26 cellular contexts compared by ENCODE assay signal in the genomic region with DNA sequence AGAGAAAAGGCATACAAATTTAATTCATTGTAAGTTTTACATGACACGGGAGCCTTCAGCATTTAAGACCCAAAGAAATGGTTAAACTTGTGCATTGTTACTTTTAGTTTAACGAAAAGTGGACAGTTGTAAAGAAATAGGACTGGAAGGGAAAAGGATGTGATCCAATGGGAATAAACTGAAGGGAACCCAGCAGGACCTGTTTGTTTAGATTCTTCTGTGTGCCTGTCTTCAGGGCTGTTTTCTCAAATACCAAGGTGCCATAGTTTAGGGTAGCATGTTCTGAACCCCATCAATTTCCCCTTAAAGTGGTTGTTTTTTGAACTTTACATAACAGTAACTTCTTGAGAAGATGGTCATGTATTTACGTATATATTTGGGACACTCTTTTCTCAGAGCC. TPM values are rescaled to one million over a fixed set of nuclear protein-coding genes. Genes with fewer than 3 reads are reported as not detected.
DNase-seq lines count a peak whose midpoint lies in the region; ATAC-seq, FAIRE-seq and TF ChIP-seq lines count a peak whose summit lies in the region.
"Had no signal": no experiment of that assay in that cellular context is flagged by ENCODE, and none has a peak within 500 bp of the region (broad histone marks: within the 10 kb centered on the region; RNA-seq: fewer than 3 reads in every experiment).

No MANE protein-coding gene starts in this region.

- H3K27ac ChIP-seq in A549: peak overlapping the region; percentile 69 to 86; a peak in 5 of 6 replicates
- H3K27ac ChIP-seq in GM23338 (ENCODE audit: low read depth): no peak overlapping the region
- peak overlapping the region; percentile 91 for H3K27ac ChIP-seq in PC-9
- H3K27ac ChIP-seq in foreskin keratinocyte: peak overlapping the region; percentile 97

- H4K20me1 ChIP-seq in GM23338 (replicated peaks; ENCODE audit: insufficient read depth) (no peaks in the 10 kb centered on the region), PC-9 (ENCODE audit: insufficient read depth) (no peaks in the 10 kb centered on the region)

- H2AFZ ChIP-seq in GM23338 (peak overlapping the region; percentile 87; the same call in 1 of the 2 replicates), PC-9 (no peak overlapping the region)

- TF ChIP-seq EP300 in A549 (IDR thresholded peaks at IDR 0.05): no peak

- no peak overlapping the region for H3K4me3 Mint-ChIP-seq in GM23338
- H3K4me3 Mint-ChIP-seq: H9, HFFc6, IgD-negative memory B cell, T-cell had no signal

- POLR2A ChIA-PET in A549 (lab: Yijun Ruan, JAX) (no interaction called here), PC-9 (lab: Charles Lee; ENCODE audit: unreplicated experiment) (no interaction called here)

- no peak for TF ChIP-seq CTCF in A549 (IDR thresholded peaks at IDR 0.05)
- TF ChIP-seq CTCF in GM23338 (conservative IDR thresholded peaks at IDR 0.05; ENCODE audit: low read depth in 2 of 2): no peak
- TF ChIP-seq CTCF in PC-9 (conservative IDR thresholded peaks at IDR 0.05): no peak
- TF ChIP-seq CTCF in foreskin keratinocyte (conservative IDR thresholded peaks at IDR 0.05): no peak

- no peak for TF ChIP-seq POLR2A in A549 (IDR thresholded peaks at IDR 0.05; ENCODE audit: low read length)

- peaks cover 12% of the 10 kb centered on the region for H3K4me1 Mint-ChIP-seq in GM23338
- H3K4me1 Mint-ChIP-seq: IgD-negative memory B cell had no signal

- H3K4me3 ChIP-seq in A549 (no peak overlapping the region), GM23338 (no peak overlapping the region), PC-9 (no peak overlapping the region)

- DNase-seq in A549 (ENCODE audit: low read depth in 1 of 2, low spot score in 1 of 2) (no peak), GM23338 (ENCODE audit: low spot score) (no peak), PC-9 (peak; percentile 6 to 58), foreskin keratinocyte (no peak), kidney tubule cell (ENCODE audit: low spot score) (no peak)
- no peak for DNase-seq in activated CD8-positive, alpha-beta memory T cell treated with anti-CD3 and anti-CD28 coated beads, Interleukin-2, amount 50 U/mL, for 4 hours
- no peak for DNase-seq in activated T-cell treated with anti-CD3 and anti-CD28 coated beads, Interleukin-2, amount 50 U/mL, for 48 hours
- DNase-seq: 8988T, DMS53, GDM1, H9, HFFc6, Karpas-422, NCI-H1092 treated with DMSO at 0.1 percent for 48 hours, NCI-H1436 treated with DMSO at 0.1 percent for 48 hours, NCI-H1930, NCI-H2107, NCI-H524, NCI-H748 treated with DMSO at 0.1 percent for 48 hours, RPMI8226, SHP77, T-cell had no signal

- H3K9me3 ChIP-seq in A549 (no peaks in the 10 kb centered on the region), PC-9 (ENCODE audit: insufficient read depth, low read depth) (no peaks in the 10 kb centered on the region)

- ATAC-seq in A549 (no peak), GM23338 (no peak), foreskin keratinocyte (no peak), HG03442 (IDR thresholded peaks at IDR 0.05; ENCODE audit: unreplicated experiment) (no peak)
- ATAC-seq: T-cell had no signal

- H3K4me2 ChIP-seq in A549 (no peak overlapping the region), GM23338 (no peak overlapping the region), PC-9 (peak overlapping the region; percentile 69)

- H3K27me3 Mint-ChIP-seq in GM23338 (ENCODE audit: insufficient read depth, low read depth, poor library complexity): peaks cover 8% of the 10 kb centered on the region
- H3K27me3 Mint-ChIP-seq: T-cell had no signal

- TF ChIP-seq RAD21 in A549 (conservative IDR thresholded peaks at IDR 0.05 in 1 of 2, IDR thresholded peaks at IDR 0.05 in 1 of 2): no peak

- WGBS in A549 (ENCODE audit: missing lambda C conversion rate): 89% methylated on average over 3 of the region's 3 CpGs

- H3K36me3 ChIP-seq in GM23338 (ENCODE audit: insufficient read depth): no peaks in the 10 kb centered on the region
- H3K36me3 ChIP-seq in PC-9 (ENCODE audit: low read depth): no peaks in the 10 kb centered on the region

- H3K4me1 ChIP-seq in A549 (peaks cover 67% of the 10 kb centered on the region), GM23338 (ENCODE audit: insufficient read depth) (no peaks in the 10 kb centered on the region), PC-9 (replicated peaks; ENCODE audit: insufficient read depth) (peaks cover 68% of the 10 kb centered on the region), foreskin keratinocyte (peaks cover 32% of the 10 kb centered on the region)

- no peaks in the 10 kb centered on the region for H3K27me3 ChIP-seq in GM23338 (ENCODE audit: insufficient read depth)
- no peaks in the 10 kb centered on the region for H3K27me3 ChIP-seq in PC-9 (ENCODE audit: insufficient read depth, low read depth)
- no peaks in the 10 kb centered on the region for H3K27me3 ChIP-seq in foreskin keratinocyte

- no peak for FAIRE-seq in A549 (lab: Jason Lieb, UNC)
- FAIRE-seq: D721Med, GM12891 had no signal

- no peaks in the 10 kb centered on the region for H3K36me3 Mint-ChIP-seq in GM23338 (ENCODE audit: low read depth)
- H3K36me3 Mint-ChIP-seq: IgD-negative memory B cell, T-cell had no signal

- intact Hi-C loops in PC-9 (cut with micrococcal nuclease; ENCODE audit: unreplicated experiment): loop anchor here (5.0 kb wide), 1 partner anchor 73 kb away; no protein-coding TSS in a partner anchor

- H3K79me2 ChIP-seq in GM23338 (replicated peaks; ENCODE audit: insufficient read depth): no peaks in the 10 kb centered on the region
- H3K79me2 ChIP-seq in PC-9 (ENCODE audit: low read depth): no peaks in the 10 kb centered on the region

- H3K9me3 Mint-ChIP-seq in GM23338: no peaks in the 10 kb centered on the region
- H3K9me3 Mint-ChIP-seq: H9, HFFc6, IgD-negative memory B cell, T-cell had no signal

- no peak overlapping the region for H3K27ac Mint-ChIP-seq in GM23338
- H3K27ac Mint-ChIP-seq: H9, HFFc6, IgD-negative memory B cell, T-cell had no signal

- H3F3A ChIP-seq in GM23338 (replicated peaks; ENCODE audit: low read depth) (no peaks in the 10 kb centered on the region), PC-9 (ENCODE audit: insufficient read depth, low read depth) (peaks cover 65% of the 10 kb centered on the region)

- no TSS peak for BruUV-seq in PC-9 (replicated peaks; lab: Mats Ljungman, UMichigan)

- CTCF ChIA-PET in A549 (lab: Yijun Ruan, JAX) (interaction anchor here (0.6 to 2.5 kb wide), 2 partner anchors 17 to 26 kb away, joined by 3 to 15 read pairs; no protein-coding TSS in a partner anchor), PC-9 (lab: Charles Lee) (no interaction called here)

- H3K9me2 ChIP-seq in GM23338 (ENCODE audit: insufficient read depth) (peaks cover 2% of the 10 kb centered on the region; the same call in 1 of the 2 replicates), PC-9 (ENCODE audit: insufficient read depth) (no peaks in the 10 kb centered on the region)

TF ChIP-seq in A549, 52 proteins besides CTCF, POLR2A, EP300 and RAD21 (continues in another document):
- TF ChIP-seq GATA3 (IDR thresholded peaks at IDR 0.05; ENCODE audit: borderline replicate concordance): no peak
- TF ChIP-seq, protein P1, sequence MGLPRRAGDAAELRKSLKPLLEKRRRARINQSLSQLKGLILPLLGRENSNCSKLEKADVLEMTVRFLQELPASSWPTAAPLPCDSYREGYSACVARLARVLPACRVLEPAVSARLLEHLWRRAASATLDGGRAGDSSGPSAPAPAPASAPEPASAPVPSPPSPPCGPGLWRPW (IDR thresholded peaks at IDR 0.05): no peak
- TF ChIP-seq POLR2AphosphoS2 (conservative IDR thresholded peaks at IDR 0.05; ENCODE audit: low read length): no peak
- TF ChIP-seq, protein P2, sequence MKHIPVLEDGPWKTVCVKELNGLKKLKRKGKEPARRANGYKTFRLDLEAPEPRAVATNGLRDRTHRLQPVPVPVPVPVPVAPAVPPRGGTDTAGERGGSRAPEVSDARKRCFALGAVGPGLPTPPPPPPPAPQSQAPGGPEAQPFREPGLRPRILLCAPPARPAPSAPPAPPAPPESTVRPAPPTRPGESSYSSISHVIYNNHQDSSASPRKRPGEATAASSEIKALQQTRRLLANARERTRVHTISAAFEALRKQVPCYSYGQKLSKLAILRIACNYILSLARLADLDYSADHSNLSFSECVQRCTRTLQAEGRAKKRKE (CRISPR knock-in tag; IDR thresholded peaks at IDR 0.05; ENCODE audit: low read depth): no peak
- no peak for TF ChIP-seq HOXB5 (CRISPR knock-in tag; IDR thresholded peaks at IDR 0.05)
- TF ChIP-seq JUNB (IDR thresholded peaks at IDR 0.05): no peak

TF ChIP-seq in GM23338, 12 proteins besides CTCF, POLR2A, EP300 and RAD21 (continues in another document):
- TF ChIP-seq EZH2 (IDR thresholded peaks at IDR 0.05; ENCODE audit: low read depth, unreplicated experiment): no peak
- TF ChIP-seq EZH2phosphoT487 (IDR thresholded peaks at IDR 0.05; ENCODE audit: unreplicated experiment): no peak
- TF ChIP-seq NANOG (IDR thresholded peaks at IDR 0.05; ENCODE audit: borderline replicate concordance): no peak
- no peak for TF ChIP-seq CREB1 (CRISPR knock-in tag; IDR thresholded peaks at IDR 0.05; ENCODE audit: low read depth)
- TF ChIP-seq STAT1 (IDR thresholded peaks at IDR 0.05; ENCODE audit: unreplicated experiment): no peak
- TF ChIP-seq ETS1 (IDR thresholded peaks at IDR 0.05): no peak
- no peak for TF ChIP-seq JUNB (IDR thresholded peaks at IDR 0.05; ENCODE audit: unreplicated experiment)
- TF ChIP-seq POLR2AphosphoS5 (IDR thresholded peaks at IDR 0.05; ENCODE audit: low read depth): no peak
- TF ChIP-seq ZNF331 (CRISPR knock-in tag; IDR thresholded peaks at IDR 0.05; ENCODE audit: low read depth): no peak

RNA-seq across cellular contexts. Expression of gene CABLES1, which starts 30.3 kb away (rescaled TPM):
- polyA plus RNA-seq in A549 (2011; rRNA removed) (8.5 and 8.6 TPM in 2 replicates), A549 (2017; fragmentation: RNase III; extraction: RNeasy Plus Mini Kit Qiagen cat#74134 plus additional on column Dnase treatment) (4.5 to 6.4 TPM (median 5.0 TPM) in 3 replicates), GM23338 (2016; fragmentation: Nextera tagmentation; extraction: Ambion mirVana) (2.6 and 3.4 TPM in 2 replicates), foreskin keratinocyte (0.09 and 0.39 TPM in 2 replicates)
- 6.8 and 8.3 TPM in 2 replicates for polyA plus RNA-seq in A549 (2012; cell fraction: cytosol; rRNA removed)
- polyA plus RNA-seq in A549 (2012; cell fraction: nucleus; rRNA removed): 6.0 and 10.3 TPM in 2 replicates
- 7.4 and 9.1 TPM in 2 replicates for polyA minus RNA-seq in A549 (2011; rRNA and poly(A)+ RNA removed)
- 8.8 and 12.4 TPM in 2 replicates for total RNA-seq in GM23338 (2014; rRNA removed; shearing (Covaris generic))
- total RNA-seq in PC-9 (2021) (10.0 and 11.8 TPM in 2 replicates), foreskin keratinocyte (0.24 and 0.35 TPM in 2 replicates)

Comparison
In these comparisons a context has a peak if more than half of its experiments do, and no peak if none do; other contexts are left out.
1. DNase-seq: peak in PC-9 (2 of 2); none in A549 (0 of 2), GM23338 (single experiment), foreskin keratinocyte (0 of 2), activated CD8-positive, alpha-beta memory T cell treated with anti-CD3 and anti-CD28 coated beads, Interleukin-2, amount 50 U/mL, for 4 hours (single experiment), kidney tubule cell (single experiment) and activated T-cell treated with anti-CD3 and anti-CD28 coated beads, Interleukin-2, amount 50 U/mL, for 48 hours (0 of 2).